26 cellular contexts compared by ENCODE assay signal in the genomic region with DNA sequence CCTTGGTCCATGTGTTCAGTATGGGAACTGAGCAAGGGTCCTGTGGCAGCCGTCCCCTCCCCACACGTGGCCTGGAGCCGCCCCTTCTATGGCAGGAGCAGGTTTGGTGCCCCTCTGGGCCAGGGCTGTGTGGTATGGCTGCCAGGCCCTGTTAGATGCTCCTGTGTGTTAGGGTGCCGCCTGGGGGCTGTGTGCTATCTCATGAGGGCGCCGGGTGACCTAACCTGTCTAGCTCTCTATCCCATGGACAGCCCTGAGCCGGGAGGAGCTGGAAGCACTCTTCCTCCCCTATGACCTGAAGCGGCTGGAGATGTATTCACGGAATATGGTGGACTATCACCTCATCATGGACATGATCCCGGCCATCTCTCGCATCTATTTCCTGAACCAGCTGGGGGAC.
"Had no signal": no experiment of that assay in that cellular context is flagged by ENCODE, and none has a peak within 500 bp of the region (broad histone marks: within the 10 kb centered on the region; RNA-seq: fewer than 3 reads in every experiment).

No MANE protein-coding gene starts in this region.

- H3K4me1 ChIP-seq: body of pancreas, colonic mucosa had no signal

- H3K4me3 Mint-ChIP-seq: activated CD4-positive, alpha-beta memory T cell treated with anti-CD3 and anti-CD28 coated beads for 36 hours; activated CD4-positive, alpha-beta T cell treated with anti-CD3 and anti-CD28 coated beads for 36 hours; activated CD4-positive, alpha-beta T cell treated with anti-CD3 and anti-CD28 coated beads, Interleukin-2, amount 10 ng/mL, durations not matched to agents 24 days and 14 days; activated CD8-positive, alpha-beta memory T cell treated with anti-CD3 and anti-CD28 coated beads, Interleukin-2, amount 10 ng/mL, durations not matched to agents 7 days and 5 days; activated CD8-positive, alpha-beta T cell treated with anti-CD3 and anti-CD28 coated beads, Interleukin-2, amount 10 ng/mL, durations not matched to agents 7 days and 5 days; activated naive CD8-positive, alpha-beta T cell; activated T-helper 1 cell treated with anti-CD3 and anti-CD28 coated beads, Interleukin-12 subunit alpha, Interleukin-12 subunit beta, Interleukin-2, Interleukin-4 antibody, amounts not matched to agents 30 ng/mL and 10 ng/mL and 1 ng/mL, durations not matched to agents 14 hours and 24 hours and 36 hours had no signal

- H3K9me3 ChIP-seq: body of pancreas, colonic mucosa had no signal

- H3K4me1 Mint-ChIP-seq: activated CD4-positive, alpha-beta T cell treated with anti-CD3 and anti-CD28 coated beads, Interleukin-2, amount 10 ng/mL, durations not matched to agents 24 days and 14 days had no signal

- DNase-seq: activated CD4-positive, alpha-beta memory T cell treated with anti-CD3 and anti-CD28 coated beads for 36 hours; activated CD4-positive, alpha-beta T cell treated with anti-CD3 and anti-CD28 coated beads for 36 hours; activated CD4-positive, alpha-beta T cell treated with anti-CD3 and anti-CD28 coated beads, Interleukin-2, amount 10 ng/mL, durations not matched to agents 24 days and 14 days; activated CD4-positive, CD25-positive, alpha-beta regulatory T cell; activated CD4-positive, CD25-positive, alpha-beta regulatory T cell treated with anti-CD3 and anti-CD28 coated beads, Interleukin-2, amount 50 U/mL, for 72 hours; activated CD8-positive, alpha-beta memory T cell treated with anti-CD3 and anti-CD28 coated beads, Interleukin-2, amount 10 ng/mL, durations not matched to agents 7 days and 5 days; activated CD8-positive, alpha-beta memory T cell treated with anti-CD3 and anti-CD28 coated beads, Interleukin-2, amount 50 U/mL, for 4 hours; activated CD8-positive, alpha-beta T cell treated with anti-CD3 and anti-CD28 coated beads, Interleukin-2, amount 10 ng/mL, durations not matched to agents 7 days and 5 days; activated gamma-delta T cell treated with Interleukin-2 at 50 U/mL for 16 hours; activated naive CD4-positive, alpha-beta T cell treated with anti-CD3 and anti-CD28 coated beads, Interleukin-2, amount 50 U/mL, for 16 hours; activated naive CD4-positive, alpha-beta T cell treated with Interleukin-2 at 50 U/mL for 16 hours; activated T-cell treated with anti-CD3 and anti-CD28 coated beads, Interleukin-2, amount 50 U/mL, for 1 hour; activated T-cell treated with anti-CD3 and anti-CD28 coated beads, Interleukin-2, amount 50 U/mL, for 48 hours; amniotic stem cell; body of pancreas; central memory CD4-positive, alpha-beta T cell; cerebellar nuclear complex; colonic mucosa; effector CD8-positive, alpha-beta T cell; foreskin fibroblast; T-helper 2 cell had no signal

- H3K27ac Mint-ChIP-seq: activated CD4-positive, alpha-beta memory T cell treated with anti-CD3 and anti-CD28 coated beads for 36 hours; activated CD4-positive, alpha-beta T cell treated with anti-CD3 and anti-CD28 coated beads for 36 hours; activated CD4-positive, alpha-beta T cell treated with anti-CD3 and anti-CD28 coated beads, Interleukin-2, amount 10 ng/mL, durations not matched to agents 24 days and 14 days; activated CD8-positive, alpha-beta memory T cell treated with anti-CD3 and anti-CD28 coated beads, Interleukin-2, amount 10 ng/mL, durations not matched to agents 7 days and 5 days; activated CD8-positive, alpha-beta T cell treated with anti-CD3 and anti-CD28 coated beads, Interleukin-2, amount 10 ng/mL, durations not matched to agents 7 days and 5 days; activated naive CD8-positive, alpha-beta T cell; activated T-helper 1 cell treated with anti-CD3 and anti-CD28 coated beads, Interleukin-12 subunit alpha, Interleukin-12 subunit beta, Interleukin-2, Interleukin-4 antibody, amounts not matched to agents 30 ng/mL and 10 ng/mL and 1 ng/mL, durations not matched to agents 14 hours and 24 hours and 36 hours; activated T-helper 2 cell treated with anti-CD3 and anti-CD28 coated beads, Interferon-gamma antibody, Interleukin-2, Interleukin-4, amounts not matched to agents 10 μg/mL and 5 μg/mL and 100 μg/mL, durations not matched to agents 14 hours and 24 hours and 36 hours had no signal

- ATAC-seq: activated CD4-positive, alpha-beta T cell treated with anti-CD3 and anti-CD28 coated beads for 36 hours; activated CD8-positive, alpha-beta memory T cell treated with anti-CD3 and anti-CD28 coated beads, Interleukin-2, amount 10 ng/mL, durations not matched to agents 7 days and 5 days; activated CD8-positive, alpha-beta T cell treated with anti-CD3 and anti-CD28 coated beads, Interleukin-2, amount 10 ng/mL, durations not matched to agents 7 days and 5 days; body of pancreas had no signal

- H3K27me3 ChIP-seq: body of pancreas, cardiac muscle cell, colonic mucosa had no signal

- H3K27me3 Mint-ChIP-seq: activated CD4-positive, alpha-beta memory T cell treated with anti-CD3 and anti-CD28 coated beads for 36 hours; activated CD4-positive, alpha-beta T cell treated with anti-CD3 and anti-CD28 coated beads for 36 hours; activated CD4-positive, alpha-beta T cell treated with anti-CD3 and anti-CD28 coated beads, Interleukin-2, amount 10 ng/mL, durations not matched to agents 24 days and 14 days; activated CD8-positive, alpha-beta memory T cell treated with anti-CD3 and anti-CD28 coated beads, Interleukin-2, amount 10 ng/mL, durations not matched to agents 7 days and 5 days; activated naive CD8-positive, alpha-beta T cell had no signal

- H3K9me3 Mint-ChIP-seq: activated CD4-positive, alpha-beta memory T cell treated with anti-CD3 and anti-CD28 coated beads for 36 hours; activated CD4-positive, alpha-beta T cell treated with anti-CD3 and anti-CD28 coated beads, Interleukin-2, amount 10 ng/mL, durations not matched to agents 24 days and 14 days; activated T-helper 1 cell treated with anti-CD3 and anti-CD28 coated beads, Interleukin-12 subunit alpha, Interleukin-12 subunit beta, Interleukin-2, Interleukin-4 antibody, amounts not matched to agents 30 ng/mL and 10 ng/mL and 1 ng/mL, durations not matched to agents 14 hours and 24 hours and 36 hours; activated T-helper 2 cell treated with anti-CD3 and anti-CD28 coated beads, Interferon-gamma antibody, Interleukin-2, Interleukin-4, amounts not matched to agents 10 μg/mL and 5 μg/mL and 100 μg/mL, durations not matched to agents 14 hours and 24 hours and 36 hours had no signal

- H3K4me3 ChIP-seq: body of pancreas, cardiac muscle cell, colonic mucosa had no signal

- H3K27ac ChIP-seq: body of pancreas, cardiac muscle cell, colonic mucosa, epithelial cell of prostate had no signal
